22 cellular contexts compared by ENCODE assay signal in genomic region chrX:119359618-119360382, GRCh38.
"Had no signal": no experiment of that assay in that cellular context is flagged by ENCODE, and none has a peak within 500 bp of the region (broad histone marks: within the 10 kb centered on the region; RNA-seq: fewer than 3 reads in every experiment).

No MANE protein-coding gene starts in this region.

- H3K36me3 Mint-ChIP-seq: activated CD4-positive, alpha-beta memory T cell treated with anti-CD3 and anti-CD28 coated beads for 36 hours; activated naive CD8-positive, alpha-beta T cell treated with anti-CD3 and anti-CD28 coated beads for 36 hours had no signal

- H3K27me3 Mint-ChIP-seq: activated CD4-positive, alpha-beta memory T cell treated with anti-CD3 and anti-CD28 coated beads for 36 hours; activated naive CD8-positive, alpha-beta T cell treated with anti-CD3 and anti-CD28 coated beads for 36 hours had no signal

- H3K27ac ChIP-seq: adrenal gland, SJSA1 had no signal

- H3K4me3 Mint-ChIP-seq: activated CD4-positive, alpha-beta memory T cell treated with anti-CD3 and anti-CD28 coated beads for 36 hours; activated naive CD8-positive, alpha-beta T cell treated with anti-CD3 and anti-CD28 coated beads for 36 hours; activated T-cell treated with anti-CD3 and anti-CD28 coated beads, Interleukin-2, amount 50 U/mL, for 4 hours; T-helper 2 cell treated with Interferon-gamma antibody and Interleukin-4, amounts not matched to agents 5 μg/mL and 100 μg/mL, for 36 hours had no signal

- H3K4me1 ChIP-seq: adrenal gland, SJSA1 had no signal

- H3K9me3 ChIP-seq: adrenal gland, SJSA1 had no signal

- DNase-seq: activated CD4-positive, alpha-beta memory T cell treated with anti-CD3 and anti-CD28 coated beads for 36 hours; activated CD4-positive, alpha-beta T cell treated with anti-CD3 and anti-CD28 coated beads for 48 hours; activated CD4-positive, CD25-positive, alpha-beta regulatory T cell treated with anti-CD3 and anti-CD28 coated beads, Interleukin-2, amount 50 U/mL, for 72 hours; activated CD8-positive, alpha-beta memory T cell treated with anti-CD3 and anti-CD28 coated beads for 24 hours; activated effector memory CD4-positive, alpha-beta T cell treated with anti-CD3 and anti-CD28 coated beads, Interleukin-2, amount 50 U/mL, for 16 hours; activated naive CD4-positive, alpha-beta T cell treated with Interleukin-2 at 50 U/mL for 16 hours; activated naive CD8-positive, alpha-beta T cell treated with anti-CD3 and anti-CD28 coated beads for 36 hours; activated T-cell treated with anti-CD3 and anti-CD28 coated beads, Interleukin-2, amount 50 U/mL, for 4 hours; adrenal gland; cerebellar nuclear complex; KG1; NCI-H1092; NCI-H2029; NCI-H2107; NCI-H510A treated with DMSO at 0.1 percent for 48 hours; NCI-H69; NK-92 treated with Interleukin-12 subunit alpha and Interleukin-12 subunit beta, amount 100 ng/mL, for 24 hours; SHP77; SW 1271 had no signal

- H3K9me3 Mint-ChIP-seq: activated CD4-positive, alpha-beta memory T cell treated with anti-CD3 and anti-CD28 coated beads for 36 hours; activated naive CD8-positive, alpha-beta T cell treated with anti-CD3 and anti-CD28 coated beads for 36 hours; activated T-cell treated with anti-CD3 and anti-CD28 coated beads, Interleukin-2, amount 50 U/mL, for 4 hours; T-helper 2 cell treated with Interferon-gamma antibody and Interleukin-4, amounts not matched to agents 5 μg/mL and 100 μg/mL, for 36 hours had no signal

- H3K27me3 ChIP-seq: SJSA1 had no signal

- H3K36me3 ChIP-seq: adrenal gland, SJSA1 had no signal

- ATAC-seq: activated T-cell treated with anti-CD3 and anti-CD28 coated beads, Interleukin-2, amount 50 U/mL, for 4 hours; SK-N-SH treated with all-trans-retinoic acid at 6 μM for 48 hours had no signal

- H3K4me1 Mint-ChIP-seq: activated naive CD8-positive, alpha-beta T cell treated with anti-CD3 and anti-CD28 coated beads for 36 hours had no signal

- H3K27ac Mint-ChIP-seq: activated CD4-positive, alpha-beta memory T cell treated with anti-CD3 and anti-CD28 coated beads for 36 hours; activated naive CD8-positive, alpha-beta T cell treated with anti-CD3 and anti-CD28 coated beads for 36 hours; T-helper 2 cell treated with Interferon-gamma antibody and Interleukin-4, amounts not matched to agents 5 μg/mL and 100 μg/mL, for 36 hours had no signal

- H3K4me3 ChIP-seq: adrenal gland, SJSA1 had no signal
